In genomic region chr3:182523424-182523823, GRCh38 we compare ENCODE assay signal across 7 cellular contexts.
A peak's percentile ranks its signal among the peaks of the same experiment; 100 is the strongest.
DNase-seq lines count a peak whose midpoint lies in the region; ATAC-seq, FAIRE-seq and TF ChIP-seq lines count a peak whose summit lies in the region.
"Not testable (repeated sequence)": the region's sequence is repeated elsewhere in the genome, so short reads cannot be mapped to it uniquely, and the experiment has no call there.

No MANE protein-coding gene starts in this region.

- TF ChIP-seq POLR2A in K562 (conservative IDR thresholded peaks at IDR 0.05); esophagus squamous epithelium (IDR thresholded peaks at IDR 0.05): not testable (repeated sequence)

- not testable (repeated sequence) for H3K9me1 ChIP-seq in K562 (ENCODE audit: control insufficient read depth, insufficient read depth, low read length)

- not testable (repeated sequence) for H3K27me3 Mint-ChIP-seq in neural progenitor cell (ENCODE audit: insufficient read depth, low read depth); type B pancreatic cell

- not testable (repeated sequence) for TF ChIP-seq CTCF in HEK293 (tag by site-specific recombination; IDR thresholded peaks at IDR 0.05); PC-9 (conservative IDR thresholded peaks at IDR 0.05); K562 (IDR thresholded peaks at IDR 0.05 in 2 of 3, conservative IDR thresholded peaks at IDR 0.05 in 1 of 3; ENCODE audit: insufficient read depth in 2 of 3, low read depth in 1 of 3, low read length in 3 of 3); esophagus squamous epithelium (IDR thresholded peaks at IDR 0.05); foreskin keratinocyte (conservative IDR thresholded peaks at IDR 0.05); neural progenitor cell (IDR thresholded peaks at IDR 0.05); type B pancreatic cell (conservative IDR thresholded peaks at IDR 0.05)

- H3K4me3 Mint-ChIP-seq in neural progenitor cell = peak overlapping the region; percentile 4
- not testable (repeated sequence) for H3K4me3 Mint-ChIP-seq in type B pancreatic cell

- not testable (repeated sequence) for TF ChIP-seq EP300 in K562 (IDR thresholded peaks at IDR 0.05; ENCODE audit: low read length)

- not testable (repeated sequence) for H3K79me2 ChIP-seq in PC-9 (ENCODE audit: low read depth); K562 (ENCODE audit: control insufficient read depth, insufficient read depth, low read length); neural progenitor cell (ENCODE audit: low read depth)

- TF ChIP-seq RAD21 in K562 (CRISPR knock-in tag; conservative IDR thresholded peaks at IDR 0.05 in 1 of 2, IDR thresholded peaks at IDR 0.05 in 1 of 2) = not testable (repeated sequence)

- CTCF ChIA-PET in HEK293 (lab: Yijun Ruan, JAX) = interaction anchor here (0.7 kb wide), 1 partner anchor 354 kb away, joined by 3 read pairs; no protein-coding TSS in a partner anchor
- CTCF ChIA-PET in PC-9 (lab: Charles Lee); K562 (lab: Yijun Ruan, JAX; ENCODE audit: low intra/inter-chr PET ratio): not testable (repeated sequence)

- not testable (repeated sequence) for H3K4me1 ChIP-seq in HEK293 (ENCODE audit: control insufficient read depth, insufficient read depth, low read length); PC-9 (replicated peaks; ENCODE audit: insufficient read depth); K562 (replicated peaks in 1 of 2; ENCODE audit: control insufficient read depth in 2 of 2, insufficient read depth in 2 of 2, low read length in 2 of 2); foreskin keratinocyte
- peaks cover 0 to 28% (median 0%) of the 10 kb centered on the region in 3 donors for H3K4me1 ChIP-seq in esophagus squamous epithelium
- peaks cover 27% of the 10 kb centered on the region for H3K4me1 ChIP-seq in neural progenitor cell

- BruUV-seq in PC-9 (replicated peaks; lab: Mats Ljungman, UMichigan); K562 (replicated peaks; lab: Mats Ljungman, UMichigan): not testable (repeated sequence)

- H3K4me3 ChIP-seq in HEK293 (ENCODE audit: low read depth, low read length); PC-9; K562; esophagus squamous epithelium; neural progenitor cell: not testable (repeated sequence)

- intact Hi-C loops in PC-9 (cut with micrococcal nuclease; ENCODE audit: unreplicated experiment); K562 (cut with micrococcal nuclease); esophagus squamous epithelium (cut with DNase I): not testable (repeated sequence)

- peaks cover 23% of the 10 kb centered on the region for H3K4me1 Mint-ChIP-seq in neural progenitor cell
- peaks cover 27% of the 10 kb centered on the region for H3K4me1 Mint-ChIP-seq in type B pancreatic cell (ENCODE audit: unreplicated experiment)

- H4K20me1 ChIP-seq in PC-9 (ENCODE audit: insufficient read depth); K562 (replicated peaks; ENCODE audit: control insufficient read depth, insufficient read depth, low read length); neural progenitor cell (ENCODE audit: low read depth): not testable (repeated sequence)

- H3K36me3 ChIP-seq in HEK293 (ENCODE audit: control insufficient read depth in 2 of 2, insufficient read depth in 1 of 2, low read length in 2 of 2); PC-9 (ENCODE audit: low read depth); K562 (ENCODE audit: control insufficient read depth, insufficient read depth, low read length); esophagus squamous epithelium; neural progenitor cell: not testable (repeated sequence)

- FAIRE-seq in K562 (lab: Jason Lieb, UNC) = not testable (repeated sequence)

- H3K9ac ChIP-seq in K562 (ENCODE audit: insufficient read depth in 1 of 2, low read depth in 2 of 2, low read length in 2 of 2); neural progenitor cell: not testable (repeated sequence)

- H3K9me2 ChIP-seq in PC-9 (ENCODE audit: insufficient read depth) = not testable (repeated sequence)

- H3K9me3 ChIP-seq in HEK293 (ENCODE audit: control insufficient read depth, insufficient read depth, low read depth, low read length); PC-9 (ENCODE audit: insufficient read depth, low read depth); K562 (replicated peaks; ENCODE audit: control insufficient read depth, insufficient read depth, low read depth, low read length); esophagus squamous epithelium; neural progenitor cell (ENCODE audit: low read depth): not testable (repeated sequence)

- H3K27ac ChIP-seq in HEK293 (ENCODE audit: extremely low read depth, low read depth, low read length); K562 (ENCODE audit: extremely low read depth, low read depth, low read length); neural progenitor cell: not testable (repeated sequence)
- 0 out of 2 replicates have a peak overlapping the region, but pooled peaks have one; percentile 9 for H3K27ac ChIP-seq in PC-9
- H3K27ac ChIP-seq in esophagus squamous epithelium = peak overlapping the region in 3 of 4 donors; percentile 18 to 77 (median 70)
- H3K27ac ChIP-seq in foreskin keratinocyte = peak overlapping the region; percentile 48

- ATAC-seq in K562, foreskin keratinocyte: not testable (repeated sequence)

- not testable (repeated sequence) for H3K27ac Mint-ChIP-seq in neural progenitor cell
- H3K27ac Mint-ChIP-seq in type B pancreatic cell = peak overlapping the region; percentile 84

- in situ Hi-C loops in K562 (cut with MboI) = not testable (repeated sequence)

- H3K4me2 ChIP-seq in PC-9; K562 (ENCODE audit: insufficient read depth, low read length); neural progenitor cell: not testable (repeated sequence)

- not testable (repeated sequence) for H3K27me3 ChIP-seq in PC-9 (ENCODE audit: insufficient read depth, low read depth); K562 (ENCODE audit: control insufficient read depth in 2 of 2, insufficient read depth in 2 of 2, low read length in 2 of 2); esophagus squamous epithelium; foreskin keratinocyte; neural progenitor cell

- not testable (repeated sequence) for H3F3A ChIP-seq in PC-9 (ENCODE audit: insufficient read depth, low read depth); neural progenitor cell (ENCODE audit: low read depth)

- 0% methylated on average over 3 of the region's 3 CpGs for WGBS in K562 (ENCODE audit: insufficient coverage, low coverage, missing lambda C conversion rate)
- WGBS in esophagus squamous epithelium, 2 donors = 83 to 88% methylated on average over 3 of the region's 3 CpGs

- not testable (repeated sequence) for DNase-seq in PC-9; K562 (ENCODE audit: extremely low read depth in 1 of 4, low spot score in 3 of 4); esophagus squamous epithelium (lab: John Stamatoyannopoulos, UW); foreskin keratinocyte; neural progenitor cell (ENCODE audit: low spot score); type B pancreatic cell (ENCODE audit: extremely low spot score, unreplicated experiment)

- not testable (repeated sequence) for H3K36me3 Mint-ChIP-seq in neural progenitor cell, type B pancreatic cell

- not testable (repeated sequence) for H3K9me3 Mint-ChIP-seq in neural progenitor cell, type B pancreatic cell

- H2AFZ ChIP-seq in PC-9; K562 (ENCODE audit: low read depth, low read length); neural progenitor cell (replicated peaks): not testable (repeated sequence)

- POLR2A ChIA-PET in HEK293 (lab: Yijun Ruan, JAX); PC-9 (lab: Charles Lee; ENCODE audit: unreplicated experiment); K562 (lab: Yijun Ruan, JAX): not testable (repeated sequence)

TF ChIP-seq in HEK293, 187 proteins besides CTCF, POLR2A, EP300 and RAD21:
- peak; percentile 81 for TF ChIP-seq ZNF146 (tag by site-specific recombination; IDR thresholded peaks at IDR 0.05)

TF ChIP-seq in K562, 482 proteins besides CTCF, POLR2A, EP300 and RAD21:
- peak; percentile 63 for TF ChIP-seq ZNF146 (CRISPR knock-in tag; IDR thresholded peaks at IDR 0.05; ENCODE audit: unreplicated experiment)
TF ChIP-seq in K562: peak in this region for 1; not testable (repeated sequence) for 481.
